In genomic region chr10:102064503-102064867, GRCh38 we compare ENCODE assay signal across 8 cellular contexts. TPM values are rescaled to one million over a fixed set of nuclear protein-coding genes. Genes with fewer than 3 reads are reported as not detected.
DNase-seq lines count a peak whose midpoint lies in the region; ATAC-seq and TF ChIP-seq lines count a peak whose summit lies in the region.

No MANE protein-coding gene starts in this region.

- peaks cover 16% of the 10 kb centered on the region for H3K4me1 Mint-ChIP-seq in stimulated activated naive CD8-positive, alpha-beta T cell treated with anti-CD3 and anti-CD28 coated beads, Interleukin-15, Interleukin-2, amounts not matched to agents 100 ng/mL and 50 ng/mL, for 24 hours (ENCODE audit: low read depth)

- H3K36me3 ChIP-seq in body of pancreas (replicated peaks in 1 of 2; ENCODE audit: insufficient read depth in 1 of 2, low read depth in 2 of 2) = no peaks in the 10 kb centered on the region
- H3K36me3 ChIP-seq in muscle layer of duodenum (ENCODE audit: control insufficient read depth in 1 of 2, insufficient read depth in 2 of 2, low read length in 2 of 2) = peaks cover 0 to 4% of the 10 kb centered on the region in 2 donors

- TF ChIP-seq CTCF in body of pancreas (IDR thresholded peaks at IDR 0.05) = no peak

- H3K27me3 Mint-ChIP-seq in stimulated activated naive CD8-positive, alpha-beta T cell treated with anti-CD3 and anti-CD28 coated beads, Interleukin-15, Interleukin-2, amounts not matched to agents 100 ng/mL and 50 ng/mL, for 24 hours = no peaks in the 10 kb centered on the region

- DNase-seq in stimulated activated naive CD8-positive, alpha-beta T cell treated with anti-CD3 and anti-CD28 coated beads, Interleukin-15, Interleukin-2, amounts not matched to agents 100 U/mL and 50 U/mL, for 24 hours = no peak
- DNase-seq in body of pancreas (no peak), SKM-1 (lab: John Stamatoyannopoulos, UW; ENCODE audit: unreplicated experiment) (no peak), 8988T (no peak)
- DNase-seq in effector CD4-positive, alpha-beta T cell = no peak

- peaks cover 6% of the 10 kb centered on the region for H3K36me3 Mint-ChIP-seq in stimulated activated naive CD8-positive, alpha-beta T cell treated with anti-CD3 and anti-CD28 coated beads, Interleukin-15, Interleukin-2, amounts not matched to agents 100 ng/mL and 50 ng/mL, for 24 hours (ENCODE audit: low read depth)

- no peak overlapping the region for H3K4me3 ChIP-seq in body of pancreas
- H3K4me3 ChIP-seq in muscle layer of duodenum (ENCODE audit: low read depth in 1 of 2, low read length in 2 of 2) = peak overlapping the region; percentile 65 to 97

- H3K27me3 ChIP-seq in body of pancreas = no peaks in the 10 kb centered on the region
- H3K27me3 ChIP-seq in muscle layer of duodenum (ENCODE audit: low read depth, low read length) = no peaks in the 10 kb centered on the region

- no peaks in the 10 kb centered on the region for H3K9me3 Mint-ChIP-seq in stimulated activated naive CD8-positive, alpha-beta T cell treated with anti-CD3 and anti-CD28 coated beads, Interleukin-15, Interleukin-2, amounts not matched to agents 100 ng/mL and 50 ng/mL, for 24 hours

- peaks cover 35% of the 10 kb centered on the region for H3K4me1 ChIP-seq in body of pancreas
- peaks cover 10 to 21% of the 10 kb centered on the region in 2 donors for H3K4me1 ChIP-seq in muscle layer of duodenum (ENCODE audit: control insufficient read depth in 1 of 2, insufficient read depth in 2 of 2, low read length in 2 of 2)

- intact Hi-C loops in body of pancreas (cut with DNase I) = no loop called here

- WGBS in body of pancreas, 2 donors = 59 to 65% methylated on average over 2 of the region's 2 CpGs

- H3K4me3 Mint-ChIP-seq in stimulated activated naive CD8-positive, alpha-beta T cell treated with anti-CD3 and anti-CD28 coated beads, Interleukin-15, Interleukin-2, amounts not matched to agents 100 ng/mL and 50 ng/mL, for 24 hours = peak overlapping the region; percentile 89

- H3K9me3 ChIP-seq in body of pancreas (no peaks in the 10 kb centered on the region), muscle layer of duodenum (ENCODE audit: control insufficient read depth in 1 of 2, low read length in 2 of 2) (no peaks in the 10 kb centered on the region)

- H3K27ac Mint-ChIP-seq in stimulated activated naive CD8-positive, alpha-beta T cell treated with anti-CD3 and anti-CD28 coated beads, Interleukin-15, Interleukin-2, amounts not matched to agents 100 ng/mL and 50 ng/mL, for 24 hours = peak overlapping the region; percentile 88

- no peak for TF ChIP-seq POLR2A in body of pancreas (IDR thresholded peaks at IDR 0.05)

- ATAC-seq in stimulated activated naive CD8-positive, alpha-beta T cell treated with anti-CD3 and anti-CD28 coated beads, Interleukin-15, Interleukin-2, amounts not matched to agents 100 U/mL and 50 U/mL, for 24 hours = no peak
- ATAC-seq in body of pancreas (no peak), HG03565 (IDR thresholded peaks at IDR 0.05; ENCODE audit: unreplicated experiment) (no peak)

- H3K27ac ChIP-seq in body of pancreas (peak overlapping the region in 3 of 4 donors; percentile 83 to 96 (median 94)), muscle layer of duodenum (ENCODE audit: low read length) (peak overlapping the region; percentile 56)

RNA-seq across cellular contexts. Expression of gene HPS6, which starts 0.7 kb away (rescaled TPM):
- 10 to 100 TPM; 16.6 to 33.0 TPM for total RNA-seq in body of pancreas

RNA-seq across cellular contexts. Expression of gene ARMH3, which starts 8.5 kb away (rescaled TPM):
- total RNA-seq in body of pancreas = 1 to 10 TPM; 5.6 to 8.3 TPM

RNA-seq across cellular contexts. Expression of gene LDB1, which starts 55.7 kb away (rescaled TPM):
- total RNA-seq in body of pancreas = 10 to 100 TPM; 17.1 to 24.4 TPM

Comparison
In these comparisons a context has a peak if more than half of its experiments do, and no peak if none do; other contexts are left out.
1. H3K4me3 ChIP-seq: peak in muscle layer of duodenum (2 of 2); none in body of pancreas (0 of 2).